In the genomic region with DNA sequence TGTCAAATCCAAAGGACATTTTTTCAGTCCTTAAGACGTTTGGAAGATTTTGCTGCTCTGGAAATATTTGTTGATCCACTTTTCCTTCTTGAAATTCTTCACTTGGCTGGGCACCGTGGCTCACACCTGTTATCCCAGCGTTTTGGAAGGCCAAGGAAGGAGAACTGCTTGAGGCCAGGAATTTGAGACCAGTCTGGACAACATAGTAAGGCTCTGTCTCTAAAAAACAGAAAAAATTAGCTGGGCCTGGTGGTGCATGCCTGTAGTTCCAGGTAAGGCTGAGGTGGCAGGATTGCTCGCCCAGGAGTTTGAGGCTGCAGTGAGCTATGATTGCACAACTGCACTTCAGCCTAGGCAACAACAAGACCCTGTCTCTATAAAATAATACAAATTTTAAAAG, we compare ENCODE assay signal across 8 cellular contexts.
"Had no signal": no experiment of that assay in that cellular context is flagged by ENCODE, and none has a peak within 500 bp of the region (broad histone marks: within the 10 kb centered on the region; RNA-seq: fewer than 3 reads in every experiment).

No MANE protein-coding gene starts in this region.

- H3K36me3 Mint-ChIP-seq: IgD-negative memory B cell had no signal

- DNase-seq: GM23248, GOT3, H9, HCEC 1CT, KBM-7 had no signal

- H3K4me3 Mint-ChIP-seq: H9, IgD-negative memory B cell had no signal

- FAIRE-seq: H54, HTR-8/SVneo had no signal

- H3K9me3 Mint-ChIP-seq: H9 had no signal

- H3K4me1 Mint-ChIP-seq: IgD-negative memory B cell had no signal

- H3K9ac ChIP-seq: GM23248 had no signal

- H2AFZ ChIP-seq: GM23248 had no signal

- H3K4me3 ChIP-seq: GM23248 had no signal

- H3K27ac Mint-ChIP-seq: H9, IgD-negative memory B cell had no signal

- H3K27ac ChIP-seq: GM23248 had no signal
